ENCODE assay signal across 1 cellular context in genomic region chr6:34115396-34116314, GRCh38.
A peak's percentile ranks its signal among the peaks of the same experiment; 100 is the strongest.
TF ChIP-seq lines count a peak whose summit lies in the region.

No MANE protein-coding gene starts in this region.

TF ChIP-seq in K562, 482 proteins besides CTCF, POLR2A, EP300 and RAD21 (continued from another document and continues in another):
- peak; percentile 97 for TF ChIP-seq REST (CRISPR knock-in tag; IDR thresholded peaks at IDR 0.05; ENCODE audit: low read depth)
- TF ChIP-seq, protein P1, sequence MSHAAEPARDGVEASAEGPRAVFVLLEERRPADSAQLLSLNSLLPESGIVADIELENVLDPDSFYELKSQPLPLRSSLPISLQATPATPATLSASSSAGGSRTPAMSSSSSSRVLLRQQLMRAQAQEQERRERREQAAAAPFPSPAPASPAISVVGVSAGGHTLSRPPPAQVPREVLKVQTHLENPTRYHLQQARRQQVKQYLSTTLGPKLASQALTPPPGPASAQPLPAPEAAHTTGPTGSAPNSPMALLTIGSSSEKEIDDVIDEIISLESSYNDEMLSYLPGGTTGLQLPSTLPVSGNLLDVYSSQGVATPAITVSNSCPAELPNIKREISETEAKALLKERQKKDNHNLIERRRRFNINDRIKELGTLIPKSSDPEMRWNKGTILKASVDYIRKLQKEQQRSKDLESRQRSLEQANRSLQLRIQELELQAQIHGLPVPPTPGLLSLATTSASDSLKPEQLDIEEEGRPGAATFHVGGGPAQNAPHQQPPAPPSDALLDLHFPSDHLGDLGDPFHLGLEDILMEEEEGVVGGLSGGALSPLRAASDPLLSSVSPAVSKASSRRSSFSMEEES (CRISPR knock-in tag; IDR thresholded peaks at IDR 0.05) = no peak
- TF ChIP-seq EHMT2 (IDR thresholded peaks at IDR 0.05) = peak; percentile 97
- TF ChIP-seq ZBTB40 (IDR thresholded peaks at IDR 0.05) = no peak
- 0 out of 2 replicates have a peak, but pooled peaks have one; percentile 39 for TF ChIP-seq ZBTB40 (CRISPR knock-in tag; IDR thresholded peaks at IDR 0.05)
- TF ChIP-seq MAZ (CRISPR knock-in tag; conservative IDR thresholded peaks at IDR 0.05 in 1 of 2, IDR thresholded peaks at IDR 0.05 in 1 of 2) = peak in 1 of 2 experiments; percentile 56; a peak in 1 of 4 replicates
- TF ChIP-seq PRMT5 (CRISPR knock-in tag; IDR thresholded peaks at IDR 0.05) = peak; percentile 95
- TF ChIP-seq ZNF436 (CRISPR knock-in tag; IDR thresholded peaks at IDR 0.05) = no peak
- TF ChIP-seq, protein P2, sequence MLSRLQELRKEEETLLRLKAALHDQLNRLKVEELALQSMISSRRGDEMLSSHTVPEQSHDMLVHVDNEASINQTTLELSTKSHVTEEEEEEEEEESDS (CRISPR knock-in tag; IDR thresholded peaks at IDR 0.05) = no peak
- TF ChIP-seq ZNF511 (CRISPR knock-in tag; IDR thresholded peaks at IDR 0.05) = peak; percentile 96
- peak; percentile 95 for TF ChIP-seq MIER1 (IDR thresholded peaks at IDR 0.05; ENCODE audit: low read depth)
- peak; percentile 24; the same call in 1 of the 2 replicates for TF ChIP-seq NCOA1 (IDR thresholded peaks at IDR 0.05; ENCODE audit: low read depth)
- TF ChIP-seq ZBTB7A (IDR thresholded peaks at IDR 0.05; ENCODE audit: borderline replicate concordance, control insufficient read depth, low read depth, low read length) = peak; percentile 68; the same call in 1 of the 2 replicates
- no peak for TF ChIP-seq SAFB2 (IDR thresholded peaks at IDR 0.05; ENCODE audit: borderline replicate concordance, low read depth, low read length, severe bottlenecking)
- 0 out of 2 replicates have a peak, but pooled peaks have one; percentile 41 for TF ChIP-seq FOXP1 (CRISPR knock-in tag; IDR thresholded peaks at IDR 0.05)
- no peak for TF ChIP-seq SIRT6 (IDR thresholded peaks at IDR 0.05; ENCODE audit: low read depth, low read length)
- 0 out of 2 replicates have a peak, but pooled peaks have one; percentile 10 for TF ChIP-seq USF1 (CRISPR knock-in tag; IDR thresholded peaks at IDR 0.05)
- 0 out of 2 replicates have a peak, but pooled peaks have one; percentile 46 for TF ChIP-seq DMBX1 (CRISPR knock-in tag; IDR thresholded peaks at IDR 0.05; ENCODE audit: borderline replicate concordance)
- TF ChIP-seq ZC3H8 (IDR thresholded peaks at IDR 0.05) = no peak
- TF ChIP-seq ZNF263 (CRISPR knock-in tag; IDR thresholded peaks at IDR 0.05; ENCODE audit: borderline replicate concordance) = peak; percentile 64
- no peak for TF ChIP-seq ZNF77 (CRISPR knock-in tag; IDR thresholded peaks at IDR 0.05)
- TF ChIP-seq TEAD1 (CRISPR knock-in tag; IDR thresholded peaks at IDR 0.05) = peak in 1 of 2 experiments; percentile 67; a peak in 1 of 4 replicates
- TF ChIP-seq MYNN (IDR thresholded peaks at IDR 0.05) = no peak
- 0 out of 2 replicates have a peak, but pooled peaks have one; percentile 28 for TF ChIP-seq MYNN (CRISPR knock-in tag; IDR thresholded peaks at IDR 0.05)
- peak; percentile 27; the same call in 1 of the 2 replicates for TF ChIP-seq TFAP4 (CRISPR knock-in tag; IDR thresholded peaks at IDR 0.05; ENCODE audit: borderline replicate concordance)
- TF ChIP-seq, protein P3, sequence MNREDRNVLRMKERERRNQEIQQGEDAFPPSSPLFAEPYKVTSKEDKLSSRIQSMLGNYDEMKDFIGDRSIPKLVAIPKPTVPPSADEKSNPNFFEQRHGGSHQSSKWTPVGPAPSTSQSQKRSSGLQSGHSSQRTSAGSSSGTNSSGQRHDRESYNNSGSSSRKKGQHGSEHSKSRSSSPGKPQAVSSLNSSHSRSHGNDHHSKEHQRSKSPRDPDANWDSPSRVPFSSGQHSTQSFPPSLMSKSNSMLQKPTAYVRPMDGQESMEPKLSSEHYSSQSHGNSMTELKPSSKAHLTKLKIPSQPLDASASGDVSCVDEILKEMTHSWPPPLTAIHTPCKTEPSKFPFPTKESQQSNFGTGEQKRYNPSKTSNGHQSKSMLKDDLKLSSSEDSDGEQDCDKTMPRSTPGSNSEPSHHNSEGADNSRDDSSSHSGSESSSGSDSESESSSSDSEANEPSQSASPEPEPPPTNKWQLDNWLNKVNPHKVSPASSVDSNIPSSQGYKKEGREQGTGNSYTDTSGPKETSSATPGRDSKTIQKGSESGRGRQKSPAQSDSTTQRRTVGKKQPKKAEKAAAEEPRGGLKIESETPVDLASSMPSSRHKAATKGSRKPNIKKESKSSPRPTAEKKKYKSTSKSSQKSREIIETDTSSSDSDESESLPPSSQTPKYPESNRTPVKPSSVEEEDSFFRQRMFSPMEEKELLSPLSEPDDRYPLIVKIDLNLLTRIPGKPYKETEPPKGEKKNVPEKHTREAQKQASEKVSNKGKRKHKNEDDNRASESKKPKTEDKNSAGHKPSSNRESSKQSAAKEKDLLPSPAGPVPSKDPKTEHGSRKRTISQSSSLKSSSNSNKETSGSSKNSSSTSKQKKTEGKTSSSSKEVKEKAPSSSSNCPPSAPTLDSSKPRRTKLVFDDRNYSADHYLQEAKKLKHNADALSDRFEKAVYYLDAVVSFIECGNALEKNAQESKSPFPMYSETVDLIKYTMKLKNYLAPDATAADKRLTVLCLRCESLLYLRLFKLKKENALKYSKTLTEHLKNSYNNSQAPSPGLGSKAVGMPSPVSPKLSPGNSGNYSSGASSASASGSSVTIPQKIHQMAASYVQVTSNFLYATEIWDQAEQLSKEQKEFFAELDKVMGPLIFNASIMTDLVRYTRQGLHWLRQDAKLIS (CRISPR knock-in tag; IDR thresholded peaks at IDR 0.05) = 0 out of 2 replicates have a peak, but pooled peaks have one; percentile 37
- TF ChIP-seq, protein P4, sequence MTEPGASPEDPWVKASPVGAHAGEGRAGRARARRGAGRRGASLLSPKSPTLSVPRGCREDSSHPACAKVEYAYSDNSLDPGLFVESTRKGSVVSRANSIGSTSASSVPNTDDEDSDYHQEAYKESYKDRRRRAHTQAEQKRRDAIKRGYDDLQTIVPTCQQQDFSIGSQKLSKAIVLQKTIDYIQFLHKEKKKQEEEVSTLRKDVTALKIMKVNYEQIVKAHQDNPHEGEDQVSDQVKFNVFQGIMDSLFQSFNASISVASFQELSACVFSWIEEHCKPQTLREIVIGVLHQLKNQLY (CRISPR knock-in tag; conservative IDR thresholded peaks at IDR 0.05) = 0 out of 4 replicates have a peak, but pooled peaks of 1 of the 2 experiments have one; percentile 43
- peak in 1 of 2 experiments; percentile 88; a peak in 1 of 4 replicates for TF ChIP-seq ZNF639 (CRISPR knock-in tag; conservative IDR thresholded peaks at IDR 0.05 in 1 of 2, IDR thresholded peaks at IDR 0.05 in 1 of 2)
- TF ChIP-seq ZNF143 (CRISPR knock-in tag; IDR thresholded peaks at IDR 0.05) = 0 out of 2 replicates have a peak, but pooled peaks have one; percentile 18
